Comparison of ENCODE assay signal across 22 cellular contexts in the genomic region with DNA sequence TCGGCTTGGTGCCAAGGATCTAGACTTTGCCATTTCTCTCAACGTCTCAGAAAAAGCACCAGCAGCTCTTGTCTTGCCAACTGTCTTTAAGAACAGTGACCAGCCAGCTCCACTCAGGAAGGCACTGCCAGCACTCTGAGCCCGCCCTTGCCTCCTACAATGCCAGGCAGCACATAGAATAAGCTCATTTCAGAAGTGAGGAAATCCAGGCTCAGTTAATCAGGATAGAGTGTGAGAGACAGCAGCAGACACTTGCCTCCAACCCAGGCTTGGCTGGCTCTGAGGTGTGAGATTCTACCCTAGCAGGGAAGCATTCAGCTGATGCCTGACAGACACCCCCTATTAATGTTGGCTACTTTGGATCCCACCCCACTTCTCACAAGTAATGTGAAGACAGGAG. TPM values are rescaled to one million over a fixed set of nuclear protein-coding genes. Genes with fewer than 3 reads are reported as not detected.
"Had no signal": no experiment of that assay in that cellular context is flagged by ENCODE, and none has a peak within 500 bp of the region (broad histone marks: within the 10 kb centered on the region; RNA-seq: fewer than 3 reads in every experiment).

No MANE protein-coding gene starts in this region.

- H3K27ac ChIP-seq: epithelial cell of prostate, parathyroid adenoma, suprapubic skin, uterus had no signal

- H3K36me3 ChIP-seq: suprapubic skin, uterus had no signal

- H3K4me1 ChIP-seq: parathyroid adenoma had no signal

- DNase-seq: activated CD4-positive, alpha-beta T cell treated with anti-CD3 and anti-CD28 coated beads for 1 hour; activated CD4-positive, alpha-beta T cell treated with anti-CD3 and anti-CD28 coated beads, Interleukin-2, amount 50 U/mL, for 1 hour; activated CD8-positive, alpha-beta T cell treated with anti-CD3 and anti-CD28 coated beads, Interleukin-2, amount 10 ng/mL, durations not matched to agents 7 days and 5 days; activated gamma-delta T cell; activated naive CD4-positive, alpha-beta T cell treated with anti-CD3 and anti-CD28 coated beads, Interleukin-2, amount 50 U/mL, for 16 hours; activated naive CD8-positive, alpha-beta T cell treated with anti-CD3 and anti-CD28 coated beads, Interleukin-2, amount 50 U/mL, for 24 hours; cerebellar nuclear complex; cortex of kidney; immature natural killer cell; nephron progenitor cell; stimulated activated CD4-positive, alpha-beta T cell treated with anti-CD3 and anti-CD28 coated beads, Interleukin-4, amount 100 ng/mL, for 4 hours; T-helper 9 cell; trophoblast cell; uterus had no signal

- H3K27me3 ChIP-seq: uterus had no signal

- ATAC-seq: activated CD8-positive, alpha-beta T cell treated with anti-CD3 and anti-CD28 coated beads, Interleukin-2, amount 10 ng/mL, durations not matched to agents 7 days and 5 days; activated naive CD8-positive, alpha-beta T cell treated with anti-CD3 and anti-CD28 coated beads, Interleukin-2, amount 50 U/mL, for 24 hours had no signal

- H3K9me3 ChIP-seq: suprapubic skin, uterus had no signal

- H3K4me3 ChIP-seq: suprapubic skin, uterus had no signal

RNA-seq across cellular contexts. Expression of a gene that starts 4.3 kb away (rescaled TPM):
- total RNA-seq: activated CD8-positive, alpha-beta T cell treated with anti-CD3 and anti-CD28 coated beads, Interleukin-2, amount 10 ng/mL, durations not matched to agents 7 days and 5 days; activated T-helper 1 cell treated with anti-CD3 and anti-CD28 coated beads, Interleukin-12 subunit alpha, Interleukin-12 subunit beta, Interleukin-2, Interleukin-4 antibody, amounts not matched to agents 30 ng/mL and 10 ng/mL and 1 ng/mL, durations not matched to agents 14 hours and 24 hours and 36 hours; fibroblast of villous mesenchyme; mononuclear cell; myocyte; suprapubic skin; T-helper 1 cell treated with Interleukin-12 subunit alpha and Interleukin-12 subunit beta and Interleukin-4 antibody, amounts not matched to agents 30 ng/mL and 1 ng/mL, for 36 hours had no signal
